10 cellular contexts compared by ENCODE assay signal in the genomic region with DNA sequence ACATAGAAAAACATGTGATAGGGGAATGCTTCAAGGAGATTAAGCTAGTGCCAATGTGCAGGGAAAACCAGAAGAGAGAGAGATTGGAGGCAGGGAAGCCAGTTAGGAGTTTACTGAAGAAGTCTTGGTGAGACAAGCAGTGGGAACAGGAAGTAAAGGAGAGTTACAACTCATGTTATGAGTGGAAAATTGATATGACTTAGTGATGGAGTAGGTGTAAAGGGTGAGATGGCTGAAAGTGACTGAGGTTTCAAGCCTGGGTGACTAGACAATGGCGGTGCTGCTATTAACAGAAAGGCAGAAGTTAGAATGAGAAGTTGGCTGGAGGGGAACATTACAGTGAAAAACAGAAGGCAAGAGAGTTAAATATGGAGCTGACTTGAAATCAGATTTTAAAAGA. TPM values are rescaled to one million over a fixed set of nuclear protein-coding genes. Genes with fewer than 3 reads are reported as not detected.
A peak's percentile ranks its signal among the peaks of the same experiment; 100 is the strongest.
DNase-seq lines count a peak whose midpoint lies in the region; ATAC-seq lines count a peak whose summit lies in the region.
"Had no signal": no experiment of that assay in that cellular context is flagged by ENCODE, and none has a peak within 500 bp of the region (broad histone marks: within the 10 kb centered on the region; RNA-seq: fewer than 3 reads in every experiment).

No MANE protein-coding gene starts in this region.

- DNase-seq in activated naive CD8-positive, alpha-beta T cell treated with anti-CD3 and anti-CD28 coated beads, Interleukin-2, amount 50 U/mL, for 24 hours, result no peak
- no peak for DNase-seq in activated naive CD8-positive, alpha-beta T cell treated with anti-CD3 and anti-CD28 coated beads for 36 hours
- peak; percentile 54 for DNase-seq in stimulated activated naive B cell treated with anti-CD40 and anti-IgM and Interleukin-4, amounts not matched to agents 10 μg/mL and 1 μg/mL and 100 μg/mL, for 72 hours
- no peak for DNase-seq in midbrain (lab: John Stamatoyannopoulos, UW)
- no peak for DNase-seq in GDM1 (lab: John Stamatoyannopoulos, UW)
- no peak for DNase-seq in activated gamma-delta T cell treated with Interleukin-2 at 50 U/mL for 16 hours

- peaks cover 54% of the 10 kb centered on the region for H3K4me1 Mint-ChIP-seq in activated naive CD8-positive, alpha-beta T cell treated with anti-CD3 and anti-CD28 coated beads, Interleukin-2, amount 50 U/mL, for 24 hours
- peaks cover 39% of the 10 kb centered on the region for H3K4me1 Mint-ChIP-seq in activated naive CD8-positive, alpha-beta T cell treated with anti-CD3 and anti-CD28 coated beads for 36 hours
- peaks cover 31 to 39% of the 10 kb centered on the region in 2 donors for H3K4me1 Mint-ChIP-seq in stimulated activated naive B cell treated with anti-CD40 and anti-IgM and Interleukin-4, amounts not matched to agents 10 μg/mL and 1 μg/mL and 100 μg/mL, for 72 hours

- H3K27me3 Mint-ChIP-seq in activated naive CD8-positive, alpha-beta T cell treated with anti-CD3 and anti-CD28 coated beads, Interleukin-2, amount 50 U/mL, for 24 hours, result peaks cover 1% of the 10 kb centered on the region
- H3K27me3 Mint-ChIP-seq in activated naive CD8-positive, alpha-beta T cell treated with anti-CD3 and anti-CD28 coated beads for 36 hours, result no peaks in the 10 kb centered on the region
- H3K27me3 Mint-ChIP-seq in stimulated activated naive B cell treated with anti-CD40 and anti-IgM and Interleukin-4, amounts not matched to agents 10 μg/mL and 1 μg/mL and 100 μg/mL, for 72 hours, result no peaks in the 10 kb centered on the region

- H3K36me3 Mint-ChIP-seq in activated naive CD8-positive, alpha-beta T cell treated with anti-CD3 and anti-CD28 coated beads, Interleukin-2, amount 50 U/mL, for 24 hours (ENCODE audit: low read depth), result no peaks in the 10 kb centered on the region
- peaks cover 5% of the 10 kb centered on the region for H3K36me3 Mint-ChIP-seq in activated naive CD8-positive, alpha-beta T cell treated with anti-CD3 and anti-CD28 coated beads for 36 hours
- peaks cover 2 to 3% of the 10 kb centered on the region in 2 donors for H3K36me3 Mint-ChIP-seq in stimulated activated naive B cell treated with anti-CD40 and anti-IgM and Interleukin-4, amounts not matched to agents 10 μg/mL and 1 μg/mL and 100 μg/mL, for 72 hours

- no peaks in the 10 kb centered on the region for H3K9me3 Mint-ChIP-seq in activated naive CD8-positive, alpha-beta T cell treated with anti-CD3 and anti-CD28 coated beads, Interleukin-2, amount 50 U/mL, for 24 hours
- H3K9me3 Mint-ChIP-seq in activated naive CD8-positive, alpha-beta T cell treated with anti-CD3 and anti-CD28 coated beads for 36 hours, result peaks cover 1% of the 10 kb centered on the region
- H3K9me3 Mint-ChIP-seq in stimulated activated naive B cell treated with anti-CD40 and anti-IgM and Interleukin-4, amounts not matched to agents 10 μg/mL and 1 μg/mL and 100 μg/mL, for 72 hours, result peaks cover 0 to 1% of the 10 kb centered on the region in 2 donors

- peak; percentile 80 for ATAC-seq in activated naive CD8-positive, alpha-beta T cell treated with anti-CD3 and anti-CD28 coated beads, Interleukin-2, amount 50 U/mL, for 24 hours
- ATAC-seq in GM21619 (IDR thresholded peaks at IDR 0.05; ENCODE audit: unreplicated experiment) (peak; percentile 65), HG03457 (IDR thresholded peaks at IDR 0.05; ENCODE audit: unreplicated experiment) (peak; percentile 71)
- ATAC-seq in stimulated activated naive B cell treated with anti-CD40 and anti-IgM and Interleukin-4, amounts not matched to agents 10 μg/mL and 1 μg/mL and 100 μg/mL, for 72 hours (replicated peaks), result peak; percentile 92

- no peak overlapping the region for H3K27ac Mint-ChIP-seq in activated naive CD8-positive, alpha-beta T cell treated with anti-CD3 and anti-CD28 coated beads, Interleukin-2, amount 50 U/mL, for 24 hours
- no peak overlapping the region for H3K27ac Mint-ChIP-seq in activated naive CD8-positive, alpha-beta T cell treated with anti-CD3 and anti-CD28 coated beads for 36 hours
- H3K27ac Mint-ChIP-seq in stimulated activated naive B cell treated with anti-CD40 and anti-IgM and Interleukin-4, amounts not matched to agents 10 μg/mL and 1 μg/mL and 100 μg/mL, for 72 hours, result no peak overlapping the region

- H3K4me3 Mint-ChIP-seq in activated naive CD8-positive, alpha-beta T cell treated with anti-CD3 and anti-CD28 coated beads, Interleukin-2, amount 50 U/mL, for 24 hours, result no peak overlapping the region
- H3K4me3 Mint-ChIP-seq in activated naive CD8-positive, alpha-beta T cell treated with anti-CD3 and anti-CD28 coated beads for 36 hours, result no peak overlapping the region
- H3K4me3 Mint-ChIP-seq in stimulated activated naive B cell treated with anti-CD40 and anti-IgM and Interleukin-4, amounts not matched to agents 10 μg/mL and 1 μg/mL and 100 μg/mL, for 72 hours, result no peak overlapping the region

RNA-seq across cellular contexts. Expression of a gene that starts 16.5 kb away (rescaled TPM):
- total RNA-seq in activated naive CD8-positive, alpha-beta T cell treated with anti-CD3 and anti-CD28 coated beads for 36 hours, result 10 to 100 TPM; 19.6 to 23.5 TPM

RNA-seq across cellular contexts. Expression of a gene that starts 17.3 kb away (rescaled TPM):
- 1 to 10 TPM; 1.9 to 2.7 TPM for total RNA-seq in activated naive CD8-positive, alpha-beta T cell treated with anti-CD3 and anti-CD28 coated beads for 36 hours

RNA-seq across cellular contexts. Expression of a gene that starts 41.3 kb away (rescaled TPM):
- total RNA-seq in activated naive CD8-positive, alpha-beta T cell treated with anti-CD3 and anti-CD28 coated beads for 36 hours, result 10 to 100 TPM; 56.8 to 59.3 TPM

RNA-seq across cellular contexts. Expression of a gene that starts 41.6 kb away (rescaled TPM):
- total RNA-seq in activated naive CD8-positive, alpha-beta T cell treated with anti-CD3 and anti-CD28 coated beads for 36 hours, result 100 to 1,000 TPM; 138 to 140 TPM

RNA-seq across cellular contexts. Expression of a gene that starts 45.0 kb away (rescaled TPM):
- total RNA-seq in activated naive CD8-positive, alpha-beta T cell treated with anti-CD3 and anti-CD28 coated beads for 36 hours, result under 1 TPM; 0.16 to 0.27 TPM
- total RNA-seq: M059J, prostate gland had no signal
